Comparison of ENCODE assay signal across 20 cellular contexts in the genomic region with DNA sequence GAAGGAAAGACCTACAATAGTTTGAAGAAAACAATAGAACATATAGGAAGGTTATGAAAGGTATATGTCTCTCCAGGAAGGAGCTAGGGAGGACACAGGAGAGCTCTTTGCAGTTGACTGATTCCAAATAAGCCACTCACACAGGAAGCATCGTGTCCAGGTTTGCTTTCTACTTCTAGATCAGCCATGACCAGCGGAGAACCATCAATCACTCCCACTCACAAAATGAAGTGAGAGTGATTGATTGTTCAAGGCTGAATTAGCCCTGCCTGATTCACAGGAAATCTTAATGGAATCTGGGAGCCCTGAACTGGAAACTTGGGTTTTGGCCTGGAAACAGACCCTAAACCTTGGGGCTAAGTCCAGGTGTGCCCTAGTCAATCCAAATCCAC.
DNase-seq lines count a peak whose midpoint lies in the region; ATAC-seq, FAIRE-seq and TF ChIP-seq lines count a peak whose summit lies in the region.
"Had no signal": no experiment of that assay in that cellular context is flagged by ENCODE, and none has a peak within 500 bp of the region (broad histone marks: within the 10 kb centered on the region; RNA-seq: fewer than 3 reads in every experiment).

No MANE protein-coding gene starts in this region.

- no peak for ATAC-seq in heart left ventricle
- no peak for ATAC-seq in T-helper 17 cell
- ATAC-seq: activated CD8-positive, alpha-beta T cell treated with anti-CD3 and anti-CD28 coated beads, Interleukin-2, amount 10 ng/mL, durations not matched to agents 7 days and 5 days; activated naive CD4-positive, alpha-beta T cell treated with anti-CD3 and anti-CD28 coated beads, Interleukin-2, amount 50 U/mL, for 72 hours; activated T-cell treated with anti-CD3 and anti-CD28 coated beads, Interleukin-2, amount 50 U/mL, for 72 hours; left lung had no signal

- TF ChIP-seq CTCF in cardiac muscle cell (IDR thresholded peaks at IDR 0.05; ENCODE audit: low read depth, low read length) (no peak), heart left ventricle (IDR thresholded peaks at IDR 0.05) (no peak), OCI-LY3 (IDR thresholded peaks at IDR 0.05; ENCODE audit: low read depth, low read length) (no peak), hepatocyte (IDR thresholded peaks at IDR 0.05; ENCODE audit: poor library complexity) (no peak)

- peak overlapping the region; percentile 57; the same call in 1 of the 2 replicates for H2AFZ ChIP-seq in OCI-LY3 (ENCODE audit: low read depth, low read length)
- H2AFZ ChIP-seq in hepatocyte: peak overlapping the region; percentile 57

- H3K4me3 Mint-ChIP-seq in T-helper 17 cell: no peak overlapping the region
- H3K4me3 Mint-ChIP-seq: activated CD8-positive, alpha-beta T cell treated with anti-CD3 and anti-CD28 coated beads, Interleukin-2, amount 10 ng/mL, durations not matched to agents 7 days and 5 days; activated T-cell treated with anti-CD3 and anti-CD28 coated beads, Interleukin-2, amount 50 U/mL, for 72 hours; endodermal cell had no signal

- DNase-seq in cardiac muscle cell (ENCODE audit: low read depth in 1 of 2, low spot score in 1 of 2): no peak
- DNase-seq in heart left ventricle: no peak
- no peak for DNase-seq in hepatocyte (ENCODE audit: low spot score)
- no peak for DNase-seq in frontal cortex (ENCODE audit: low spot score in 2 of 2)
- DNase-seq in SW 1271 (lab: John Stamatoyannopoulos, UW): no peak
- no peak for DNase-seq in AG08395 (ENCODE audit: low spot score)
- DNase-seq in T-helper 17 cell: no peak
- DNase-seq: activated CD8-positive, alpha-beta T cell treated with anti-CD3 and anti-CD28 coated beads, Interleukin-2, amount 10 ng/mL, durations not matched to agents 7 days and 5 days; activated T-cell treated with anti-CD3 and anti-CD28 coated beads, Interleukin-2, amount 50 U/mL, for 72 hours; endodermal cell; GDM1; left lung; NCI-H2029 treated with DMSO at 0.1 percent for 48 hours; NCI-H524 treated with DMSO at 0.1 percent for 48 hours; T1000 had no signal

- no peak overlapping the region for H3K27ac Mint-ChIP-seq in T-helper 17 cell
- H3K27ac Mint-ChIP-seq: activated CD8-positive, alpha-beta T cell treated with anti-CD3 and anti-CD28 coated beads, Interleukin-2, amount 10 ng/mL, durations not matched to agents 7 days and 5 days; activated naive CD4-positive, alpha-beta T cell treated with anti-CD3 and anti-CD28 coated beads, Interleukin-2, amount 50 U/mL, for 72 hours; activated T-cell treated with anti-CD3 and anti-CD28 coated beads, Interleukin-2, amount 50 U/mL, for 72 hours; endodermal cell had no signal

- no peak for TF ChIP-seq POLR2A in heart left ventricle (IDR thresholded peaks at IDR 0.05)

- H3K4me2 ChIP-seq in OCI-LY3 (ENCODE audit: low read length) (no peak overlapping the region), hepatocyte (no peak overlapping the region)
- H3K4me2 ChIP-seq: KMS-11 had no signal

- H3K36me3 Mint-ChIP-seq in T-helper 17 cell (ENCODE audit: low read depth): no peaks in the 10 kb centered on the region
- H3K36me3 Mint-ChIP-seq: activated naive CD4-positive, alpha-beta T cell treated with anti-CD3 and anti-CD28 coated beads, Interleukin-2, amount 50 U/mL, for 72 hours had no signal

- intact Hi-C loops in heart left ventricle (cut with DNase I): no loop called here

- no peaks in the 10 kb centered on the region for H3K27me3 ChIP-seq in cardiac muscle cell
- no peaks in the 10 kb centered on the region for H3K27me3 ChIP-seq in heart left ventricle
- H3K27me3 ChIP-seq in OCI-LY3 (ENCODE audit: low read depth, low read length): no peaks in the 10 kb centered on the region
- H3K27me3 ChIP-seq in hepatocyte: no peaks in the 10 kb centered on the region
- H3K27me3 ChIP-seq: left lung had no signal

- H3K27me3 Mint-ChIP-seq in T-helper 17 cell: no peaks in the 10 kb centered on the region

- H3K4me1 ChIP-seq in cardiac muscle cell (ENCODE audit: low read depth) (peaks cover 39% of the 10 kb centered on the region), heart left ventricle (peaks cover 0 to 8% (median 0%) of the 10 kb centered on the region in 12 donors), OCI-LY3 (ENCODE audit: low read length) (no peaks in the 10 kb centered on the region; the same call in 1 of the 2 replicates), hepatocyte (ENCODE audit: insufficient read depth) (no peaks in the 10 kb centered on the region)

- no peak overlapping the region for H3K4me3 ChIP-seq in cardiac muscle cell
- no peak overlapping the region for H3K4me3 ChIP-seq in heart left ventricle
- no peak overlapping the region for H3K4me3 ChIP-seq in OCI-LY3 (ENCODE audit: low read length)
- H3K4me3 ChIP-seq in hepatocyte: no peak overlapping the region
- H3K4me3 ChIP-seq: left lung had no signal

- no peaks in the 10 kb centered on the region for H3K9me3 ChIP-seq in cardiac muscle cell (ENCODE audit: low read depth)
- H3K9me3 ChIP-seq in heart left ventricle: no peaks in the 10 kb centered on the region
- H3K9me3 ChIP-seq in OCI-LY3 (ENCODE audit: insufficient read depth, low read length): no peaks in the 10 kb centered on the region
- no peaks in the 10 kb centered on the region for H3K9me3 ChIP-seq in hepatocyte (ENCODE audit: low read depth)
- no peaks in the 10 kb centered on the region for H3K9me3 ChIP-seq in T-helper 17 cell (ENCODE audit: control insufficient read depth, low read length, poor library complexity, severe bottlenecking)
- H3K9me3 ChIP-seq: left lung had no signal

- peak overlapping the region; percentile 94 for H3K27ac ChIP-seq in cardiac muscle cell
- H3K27ac ChIP-seq in heart left ventricle: peak overlapping the region in 2 of 12 donors; percentile 29 to 72
- H3K27ac ChIP-seq in OCI-LY3 (ENCODE audit: low read length): no peak overlapping the region
- no peak overlapping the region for H3K27ac ChIP-seq in hepatocyte
- H3K27ac ChIP-seq: C4-2B, KMS-11, RWPE1 had no signal

- H3K4me1 Mint-ChIP-seq in T-helper 17 cell: no peaks in the 10 kb centered on the region

- WGBS in heart left ventricle, 4 donors: 62 to 78% (median 74%) methylated on average over 2 of the region's 2 CpGs
- 73% methylated on average over 2 of the region's 2 CpGs for WGBS in hepatocyte (ENCODE audit: low lambda C conversion rate, missing lambda C conversion rate)

- FAIRE-seq in frontal cortex (lab: Jason Lieb, UNC): no peak

- H3K79me2 ChIP-seq in OCI-LY3 (ENCODE audit: low read length) (no peaks in the 10 kb centered on the region), hepatocyte (no peaks in the 10 kb centered on the region)

- no peaks in the 10 kb centered on the region for H3K9me2 ChIP-seq in hepatocyte (replicated peaks; ENCODE audit: insufficient read depth)

- H4K20me1 ChIP-seq in OCI-LY3 (ENCODE audit: insufficient read depth, low read length) (no peaks in the 10 kb centered on the region), hepatocyte (ENCODE audit: insufficient read depth, poor library complexity, severe bottlenecking) (no peaks in the 10 kb centered on the region)

- H3K36me3 ChIP-seq in cardiac muscle cell (no peaks in the 10 kb centered on the region), heart left ventricle (no peaks in the 10 kb centered on the region), OCI-LY3 (replicated peaks; ENCODE audit: low read depth, low read length) (no peaks in the 10 kb centered on the region), hepatocyte (replicated peaks; ENCODE audit: insufficient read depth, low read depth) (no peaks in the 10 kb centered on the region)
- H3K36me3 ChIP-seq: left lung had no signal

- H3K9ac ChIP-seq in OCI-LY3 (ENCODE audit: low read length): no peak overlapping the region
- H3K9ac ChIP-seq: KMS-11 had no signal
